In the genomic region with DNA sequence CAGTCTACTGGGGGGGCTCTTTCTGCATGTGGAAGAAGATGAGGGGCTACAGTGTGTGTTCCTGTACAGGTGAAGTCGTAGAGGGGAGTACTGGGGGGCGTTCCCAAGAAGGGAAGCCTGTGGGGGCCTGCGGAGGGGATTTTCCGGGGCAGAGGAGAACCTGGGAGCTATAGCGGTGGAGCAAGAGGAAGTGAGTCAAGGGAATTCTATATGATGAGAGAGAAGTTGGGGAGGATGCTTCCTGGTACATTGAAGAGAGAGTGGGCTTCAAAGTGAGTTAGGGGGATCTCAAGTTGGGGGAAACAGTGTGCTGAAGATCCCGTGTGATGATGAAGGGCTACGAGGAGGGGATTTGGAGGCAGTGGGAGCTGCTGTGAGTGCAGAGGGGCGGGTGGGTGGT, we compare ENCODE assay signal across 2 cellular contexts.
TF ChIP-seq lines count a peak whose summit lies in the region.

No MANE protein-coding gene starts in this region.

TF ChIP-seq in SK-N-SH, 30 proteins besides CTCF, POLR2A, EP300 and RAD21 (continued from another document):
- TF ChIP-seq, protein P1, sequence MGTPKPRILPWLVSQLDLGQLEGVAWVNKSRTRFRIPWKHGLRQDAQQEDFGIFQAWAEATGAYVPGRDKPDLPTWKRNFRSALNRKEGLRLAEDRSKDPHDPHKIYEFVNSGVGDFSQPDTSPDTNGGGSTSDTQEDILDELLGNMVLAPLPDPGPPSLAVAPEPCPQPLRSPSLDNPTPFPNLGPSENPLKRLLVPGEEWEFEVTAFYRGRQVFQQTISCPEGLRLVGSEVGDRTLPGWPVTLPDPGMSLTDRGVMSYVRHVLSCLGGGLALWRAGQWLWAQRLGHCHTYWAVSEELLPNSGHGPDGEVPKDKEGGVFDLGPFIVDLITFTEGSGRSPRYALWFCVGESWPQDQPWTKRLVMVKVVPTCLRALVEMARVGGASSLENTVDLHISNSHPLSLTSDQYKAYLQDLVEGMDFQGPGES (IDR thresholded peaks at IDR 0.05; ENCODE audit: low read depth, low read length) = no peak
- TF ChIP-seq JUND (IDR thresholded peaks at IDR 0.05) (no peak), TCF12 (IDR thresholded peaks at IDR 0.05) (no peak), RXRA (IDR thresholded peaks at IDR 0.05; ENCODE audit: borderline replicate concordance, low read depth) (no peak)
- TF ChIP-seq, protein P2, sequence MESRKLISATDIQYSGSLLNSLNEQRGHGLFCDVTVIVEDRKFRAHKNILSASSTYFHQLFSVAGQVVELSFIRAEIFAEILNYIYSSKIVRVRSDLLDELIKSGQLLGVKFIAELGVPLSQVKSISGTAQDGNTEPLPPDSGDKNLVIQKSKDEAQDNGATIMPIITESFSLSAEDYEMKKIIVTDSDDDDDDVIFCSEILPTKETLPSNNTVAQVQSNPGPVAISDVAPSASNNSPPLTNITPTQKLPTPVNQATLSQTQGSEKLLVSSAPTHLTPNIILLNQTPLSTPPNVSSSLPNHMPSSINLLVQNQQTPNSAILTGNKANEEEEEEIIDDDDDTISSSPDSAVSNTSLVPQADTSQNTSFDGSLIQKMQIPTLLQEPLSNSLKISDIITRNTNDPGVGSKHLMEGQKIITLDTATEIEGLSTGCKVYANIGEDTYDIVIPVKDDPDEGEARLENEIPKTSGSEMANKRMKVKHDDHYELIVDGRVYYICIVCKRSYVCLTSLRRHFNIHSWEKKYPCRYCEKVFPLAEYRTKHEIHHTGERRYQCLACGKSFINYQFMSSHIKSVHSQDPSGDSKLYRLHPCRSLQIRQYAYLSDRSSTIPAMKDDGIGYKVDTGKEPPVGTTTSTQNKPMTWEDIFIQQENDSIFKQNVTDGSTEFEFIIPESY (IDR thresholded peaks at IDR 0.05; ENCODE audit: borderline replicate concordance, low read depth) = no peak

TF ChIP-seq in SK-N-SH treated with all-trans-retinoic acid at 6 μM for 48 hours, 23 proteins besides CTCF, POLR2A, EP300 and RAD21 (continued from another document):
- TF ChIP-seq POU6F1 (CRISPR knock-in tag; IDR thresholded peaks at IDR 0.05; ENCODE audit: borderline replicate concordance, low read depth) (no peak), RARB (CRISPR knock-in tag; IDR thresholded peaks at IDR 0.05) (no peak), PPARA (CRISPR knock-in tag; IDR thresholded peaks at IDR 0.05; ENCODE audit: borderline replicate concordance) (no peak), ISL1 (CRISPR knock-in tag; IDR thresholded peaks at IDR 0.05) (no peak), ZC3H10 (CRISPR knock-in tag; IDR thresholded peaks at IDR 0.05) (no peak), BACH2 (CRISPR knock-in tag; IDR thresholded peaks at IDR 0.05; ENCODE audit: borderline replicate concordance) (no peak), ARNTL (CRISPR knock-in tag; IDR thresholded peaks at IDR 0.05; ENCODE audit: borderline replicate concordance, low read depth) (no peak), GLIS3 (CRISPR knock-in tag; IDR thresholded peaks at IDR 0.05) (no peak), CSDC2 (CRISPR knock-in tag; IDR thresholded peaks at IDR 0.05) (no peak), ZNF8 (CRISPR knock-in tag; IDR thresholded peaks at IDR 0.05) (no peak), PATZ1 (CRISPR knock-in tag; IDR thresholded peaks at IDR 0.05; ENCODE audit: borderline replicate concordance) (no peak), SNAI2 (CRISPR knock-in tag; IDR thresholded peaks at IDR 0.05) (no peak)
- TF ChIP-seq, protein P3, sequence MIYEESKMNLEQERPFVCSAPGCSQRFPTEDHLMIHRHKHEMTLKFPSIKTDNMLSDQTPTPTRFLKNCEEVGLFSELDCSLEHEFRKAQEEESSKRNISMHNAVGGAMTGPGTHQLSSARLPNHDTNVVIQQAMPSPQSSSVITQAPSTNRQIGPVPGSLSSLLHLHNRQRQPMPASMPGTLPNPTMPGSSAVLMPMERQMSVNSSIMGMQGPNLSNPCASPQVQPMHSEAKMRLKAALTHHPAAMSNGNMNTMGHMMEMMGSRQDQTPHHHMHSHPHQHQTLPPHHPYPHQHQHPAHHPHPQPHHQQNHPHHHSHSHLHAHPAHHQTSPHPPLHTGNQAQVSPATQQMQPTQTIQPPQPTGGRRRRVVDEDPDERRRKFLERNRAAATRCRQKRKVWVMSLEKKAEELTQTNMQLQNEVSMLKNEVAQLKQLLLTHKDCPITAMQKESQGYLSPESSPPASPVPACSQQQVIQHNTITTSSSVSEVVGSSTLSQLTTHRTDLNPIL (CRISPR knock-in tag; IDR thresholded peaks at IDR 0.05; ENCODE audit: low read depth) = no peak
- TF ChIP-seq, protein P4, sequence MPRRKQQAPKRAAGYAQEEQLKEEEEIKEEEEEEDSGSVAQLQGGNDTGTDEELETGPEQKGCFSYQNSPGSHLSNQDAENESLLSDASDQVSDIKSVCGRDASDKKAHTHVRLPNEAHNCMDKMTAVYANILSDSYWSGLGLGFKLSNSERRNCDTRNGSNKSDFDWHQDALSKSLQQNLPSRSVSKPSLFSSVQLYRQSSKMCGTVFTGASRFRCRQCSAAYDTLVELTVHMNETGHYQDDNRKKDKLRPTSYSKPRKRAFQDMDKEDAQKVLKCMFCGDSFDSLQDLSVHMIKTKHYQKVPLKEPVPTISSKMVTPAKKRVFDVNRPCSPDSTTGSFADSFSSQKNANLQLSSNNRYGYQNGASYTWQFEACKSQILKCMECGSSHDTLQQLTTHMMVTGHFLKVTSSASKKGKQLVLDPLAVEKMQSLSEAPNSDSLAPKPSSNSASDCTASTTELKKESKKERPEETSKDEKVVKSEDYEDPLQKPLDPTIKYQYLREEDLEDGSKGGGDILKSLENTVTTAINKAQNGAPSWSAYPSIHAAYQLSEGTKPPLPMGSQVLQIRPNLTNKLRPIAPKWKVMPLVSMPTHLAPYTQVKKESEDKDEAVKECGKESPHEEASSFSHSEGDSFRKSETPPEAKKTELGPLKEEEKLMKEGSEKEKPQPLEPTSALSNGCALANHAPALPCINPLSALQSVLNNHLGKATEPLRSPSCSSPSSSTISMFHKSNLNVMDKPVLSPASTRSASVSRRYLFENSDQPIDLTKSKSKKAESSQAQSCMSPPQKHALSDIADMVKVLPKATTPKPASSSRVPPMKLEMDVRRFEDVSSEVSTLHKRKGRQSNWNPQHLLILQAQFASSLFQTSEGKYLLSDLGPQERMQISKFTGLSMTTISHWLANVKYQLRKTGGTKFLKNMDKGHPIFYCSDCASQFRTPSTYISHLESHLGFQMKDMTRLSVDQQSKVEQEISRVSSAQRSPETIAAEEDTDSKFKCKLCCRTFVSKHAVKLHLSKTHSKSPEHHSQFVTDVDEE (CRISPR knock-in tag; IDR thresholded peaks at IDR 0.05) = no peak
